In the genomic region with DNA sequence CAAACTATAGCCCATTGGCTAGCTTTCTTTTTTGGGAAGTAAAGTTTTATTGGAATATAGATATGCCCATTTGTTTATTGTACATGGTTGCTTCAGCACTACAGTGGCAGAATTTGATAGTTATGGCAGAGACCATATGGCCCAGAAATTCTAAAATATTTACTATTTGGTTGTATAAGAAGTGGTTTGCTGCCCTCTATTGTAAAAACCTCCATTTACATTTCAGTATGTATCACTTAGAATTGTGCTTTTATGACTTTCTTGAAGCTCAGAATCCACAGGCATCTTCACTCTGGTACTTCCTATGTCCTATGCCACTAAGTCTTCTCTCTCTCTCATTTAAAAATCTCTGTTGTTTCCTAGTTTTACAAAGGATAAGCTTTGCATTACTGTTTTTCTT, we compare ENCODE assay signal across 15 cellular contexts. TPM values are rescaled to one million over a fixed set of nuclear protein-coding genes. Genes with fewer than 3 reads are reported as not detected.
A peak's percentile ranks its signal among the peaks of the same experiment; 100 is the strongest.
DNase-seq lines count a peak whose midpoint lies in the region; ATAC-seq and TF ChIP-seq lines count a peak whose summit lies in the region.
"Had no signal": no experiment of that assay in that cellular context is flagged by ENCODE, and none has a peak within 500 bp of the region (broad histone marks: within the 10 kb centered on the region; RNA-seq: fewer than 3 reads in every experiment).

No MANE protein-coding gene starts in this region.

- no peaks in the 10 kb centered on the region for H3K36me3 ChIP-seq in PC-3 (ENCODE audit: low read depth, low read length)
- H3K36me3 ChIP-seq: pancreas had no signal

- POLR2A ChIA-PET in PC-3 (lab: Charles Lee; ENCODE audit: unreplicated experiment): no interaction called here

- intact Hi-C loops in PC-3 (cut with micrococcal nuclease): loop anchor here (5.0 to 10.0 kb wide), 2 partner anchors 106 to 259 kb away; no protein-coding TSS in a partner anchor

- no peaks in the 10 kb centered on the region for H3K9me2 ChIP-seq in PC-3 (replicated peaks; ENCODE audit: low read length)

- CTCF ChIA-PET in PC-3 (lab: Charles Lee): interaction anchor here (1.2 kb wide), 1 partner anchor 106 kb away, joined by 3 read pairs; no protein-coding TSS in a partner anchor

- H3F3A ChIP-seq in PC-3 (ENCODE audit: low read length, unreplicated experiment): no peaks in the 10 kb centered on the region

- H3K79me2 ChIP-seq in PC-3 (ENCODE audit: low read length): no peaks in the 10 kb centered on the region

- DNase-seq in AML-193 (lab: John Stamatoyannopoulos, UW) (peak; percentile 80 to 85), HFFc6 (no peak), PC-3 (peak; percentile 19), fibroblast of mammary gland (ENCODE audit: low read depth) (peak; percentile 32), T-helper 9 cell (no peak), NCI-H2196 treated with DMSO at 0.1 percent for 48 hours (lab: John Stamatoyannopoulos, UW; ENCODE audit: unreplicated experiment) (no peak), NCI-H1105 (lab: John Stamatoyannopoulos, UW) (no peak), GM03348 (ENCODE audit: low spot score) (no peak)
- DNase-seq: activated T-cell treated with anti-CD3 and anti-CD28 coated beads, Interleukin-2, amount 50 U/mL, for 4 hours; C1 segment of cervical spinal cord; hypothalamus; pancreas; SHP77; stimulated activated naive CD4-positive, alpha-beta T cell treated with Interleukin-2 at 50 U/mL for 16 hours had no signal

- no peak for ATAC-seq in PC-3
- ATAC-seq: activated T-cell treated with anti-CD3 and anti-CD28 coated beads, Interleukin-2, amount 50 U/mL, for 4 hours; pancreas had no signal

- H3K27ac ChIP-seq in PC-3 (ENCODE audit: low read length): no peak overlapping the region
- H3K27ac ChIP-seq: pancreas had no signal

- no peaks in the 10 kb centered on the region for H3K27me3 ChIP-seq in PC-3 (ENCODE audit: low read length)
- H3K27me3 ChIP-seq: pancreas had no signal

- no peaks in the 10 kb centered on the region; the same call in 1 of the 2 replicates for H3K9me3 ChIP-seq in PC-3 (ENCODE audit: low read length)
- H3K9me3 ChIP-seq: pancreas had no signal

- H3K27me3 Mint-ChIP-seq in HFFc6 (ENCODE audit: insufficient read depth): peaks cover 12% of the 10 kb centered on the region

- H3K9me3 Mint-ChIP-seq in HFFc6: peaks cover 6% of the 10 kb centered on the region; the same call in 1 of the 2 replicates

- H3K4me1 Mint-ChIP-seq in HFFc6 (ENCODE audit: low read depth): peaks cover 4% of the 10 kb centered on the region; the same call in 1 of the 2 replicates

- no TSS peak for BruUV-seq in PC-3 (replicated peaks; lab: Mats Ljungman, UMichigan)

- H3K4me1 ChIP-seq in PC-3 (ENCODE audit: insufficient read depth, low read length): no peaks in the 10 kb centered on the region

- H3K4me3 ChIP-seq in PC-3 (ENCODE audit: low read length) (no peak overlapping the region), fibroblast of mammary gland (ENCODE audit: control insufficient read depth, low read depth, low read length) (no peak overlapping the region)
- H3K4me3 ChIP-seq: lung, pancreas had no signal

- no peak overlapping the region for H3K9ac ChIP-seq in PC-3 (ENCODE audit: low read length)

- no peaks in the 10 kb centered on the region for H3K36me3 Mint-ChIP-seq in HFFc6 (ENCODE audit: low read depth)

- H3K27ac Mint-ChIP-seq in HFFc6: no peak overlapping the region

- no peak overlapping the region for H3K4me2 ChIP-seq in PC-3 (ENCODE audit: low read length)

- H3K4me3 Mint-ChIP-seq in HFFc6: no peak overlapping the region
- H3K4me3 Mint-ChIP-seq: activated T-cell treated with anti-CD3 and anti-CD28 coated beads, Interleukin-2, amount 50 U/mL, for 4 hours had no signal

- TF ChIP-seq CTCF in HFFc6 (IDR thresholded peaks at IDR 0.05) (peak; percentile 46), PC-3 (conservative IDR thresholded peaks at IDR 0.05; ENCODE audit: low read depth, low read length) (peak; percentile 38; the same call in 1 of the 2 replicates), fibroblast of mammary gland (conservative IDR thresholded peaks at IDR 0.05; ENCODE audit: control insufficient read depth, insufficient read depth, low read depth, low read length) (no peak)

- no peaks in the 10 kb centered on the region for H4K20me1 ChIP-seq in PC-3 (ENCODE audit: low read length)

- no peak overlapping the region for H2AFZ ChIP-seq in PC-3 (ENCODE audit: low read length)

RNA-seq across cellular contexts. Expression of gene DLEU7, which starts 37.7 kb away (rescaled TPM):
- total RNA-seq in HFFc6 (2021; fragmentation: NEBNext Ultra II Directional; extraction: Animal tissue kit (Norgen Biotek cat#: 25700)): not detected
- total RNA-seq in PC-3 (2014; rRNA removed): not detected in 2 replicates
- total RNA-seq: activated T-cell treated with anti-CD3 and anti-CD28 coated beads, Interleukin-2, amount 50 U/mL, for 4 hours had no signal

Comparison
In these comparisons a context has a peak if more than half of its experiments do, and no peak if none do; other contexts are left out.
1. DNase-seq: peak in AML-193 (2 of 2), PC-3 (single experiment) and fibroblast of mammary gland (single experiment); none in HFFc6 (single experiment), T-helper 9 cell (single experiment), NCI-H2196 treated with DMSO at 0.1 percent for 48 hours (single experiment), NCI-H1105 (single experiment) and GM03348 (single experiment).